ENCODE assay signal across 16 cellular contexts in genomic region chr22:22109693-22110466, GRCh38.
DNase-seq lines count a peak whose midpoint lies in the region; ATAC-seq and TF ChIP-seq lines count a peak whose summit lies in the region.
"Had no signal": no experiment of that assay in that cellular context is flagged by ENCODE, and none has a peak within 500 bp of the region (broad histone marks: within the 10 kb centered on the region; RNA-seq: fewer than 3 reads in every experiment).

No MANE protein-coding gene starts in this region.

- no peak overlapping the region for H3K4me3 Mint-ChIP-seq in type B pancreatic cell
- H3K4me3 Mint-ChIP-seq: activated naive CD8-positive, alpha-beta T cell treated with anti-CD3 and anti-CD28 coated beads for 36 hours had no signal

- H3K36me3 ChIP-seq in OCI-LY1 (ENCODE audit: insufficient read depth, low read length) (no peaks in the 10 kb centered on the region), left lung (no peaks in the 10 kb centered on the region), esophagus squamous epithelium (no peaks in the 10 kb centered on the region)
- H3K36me3 ChIP-seq: colonic mucosa, thyroid gland had no signal

- no peaks in the 10 kb centered on the region for H3K9me3 Mint-ChIP-seq in type B pancreatic cell
- H3K9me3 Mint-ChIP-seq: activated naive CD8-positive, alpha-beta T cell treated with anti-CD3 and anti-CD28 coated beads for 36 hours had no signal

- 91 to 94% methylated on average over 4 of the region's 4 CpGs for WGBS in esophagus squamous epithelium, 2 donors

- no peak for TF ChIP-seq POLR2A in esophagus squamous epithelium (IDR thresholded peaks at IDR 0.05)

- H3F3A ChIP-seq in OCI-LY1 (ENCODE audit: insufficient read depth, low read length): 0 out of 2 replicates have a peak, but pooled peaks cover 4% of the 10 kb centered on the region

- ATAC-seq in HG03159 (IDR thresholded peaks at IDR 0.05; ENCODE audit: unreplicated experiment): no peak
- ATAC-seq in left lung: no peak

- H3K27me3 Mint-ChIP-seq in type B pancreatic cell: peaks cover 29% of the 10 kb centered on the region

- TF ChIP-seq CTCF in OCI-LY1 (IDR thresholded peaks at IDR 0.05; ENCODE audit: low read length) (peak; percentile 58; the same call in 1 of the 2 replicates), type B pancreatic cell (conservative IDR thresholded peaks at IDR 0.05) (peak; percentile 42), left lung (IDR thresholded peaks at IDR 0.05) (no peak), esophagus squamous epithelium (IDR thresholded peaks at IDR 0.05) (no peak)

- no peak overlapping the region for H3K27ac ChIP-seq in OCI-LY1 (ENCODE audit: low read depth, low read length, poor library complexity, severe bottlenecking)
- H3K27ac ChIP-seq in epithelial cell of prostate: peak overlapping the region; percentile 98
- no peak overlapping the region for H3K27ac ChIP-seq in left lung
- H3K27ac ChIP-seq in esophagus squamous epithelium: no peak overlapping the region
- H3K27ac ChIP-seq: colonic mucosa, thyroid gland had no signal

- no peak overlapping the region for H3K9ac ChIP-seq in OCI-LY1 (ENCODE audit: low read length)

- H3K4me1 Mint-ChIP-seq in type B pancreatic cell (ENCODE audit: unreplicated experiment): peaks cover 5% of the 10 kb centered on the region

- H3K9me3 ChIP-seq in OCI-LY1 (ENCODE audit: low read length) (no peaks in the 10 kb centered on the region), left lung (no peaks in the 10 kb centered on the region), esophagus squamous epithelium (no peaks in the 10 kb centered on the region)
- H3K9me3 ChIP-seq: colonic mucosa, mucosa of descending colon, thyroid gland had no signal

- DNase-seq in DMS53 (lab: John Stamatoyannopoulos, UW) (peak; percentile 22), DMS53 treated with DMSO at 0.1 percent for 48 hours (lab: John Stamatoyannopoulos, UW; ENCODE audit: unreplicated experiment) (no peak), epithelial cell of prostate (ENCODE audit: low read depth, low spot score) (no peak), type B pancreatic cell (ENCODE audit: extremely low spot score, unreplicated experiment) (no peak), left lung (no peak), esophagus squamous epithelium (lab: John Stamatoyannopoulos, UW) (no peak)
- DNase-seq: activated naive CD8-positive, alpha-beta T cell treated with anti-CD3 and anti-CD28 coated beads for 36 hours; colonic mucosa; DMS 273 treated with DMSO at 0.1 percent for 48 hours; mucosa of descending colon; NCI-H774; posterior cingulate gyrus; stimulated activated CD4-positive, alpha-beta T cell treated with anti-CD3 and anti-CD28 coated beads, Interleukin-15, amount 100 ng/mL, for 24 hours; thyroid gland had no signal

- H3K4me3 ChIP-seq in OCI-LY1 (ENCODE audit: low read depth, low read length, poor library complexity, severe bottlenecking): no peak overlapping the region
- H3K4me3 ChIP-seq in left lung: no peak overlapping the region
- no peak overlapping the region for H3K4me3 ChIP-seq in esophagus squamous epithelium
- H3K4me3 ChIP-seq: colonic mucosa, mucosa of descending colon, thyroid gland had no signal

- H3K9me2 ChIP-seq in OCI-LY1 (ENCODE audit: low read depth, low read length): no peaks in the 10 kb centered on the region

- H3K79me2 ChIP-seq in OCI-LY1 (ENCODE audit: insufficient read depth, low read length): no peaks in the 10 kb centered on the region

- H3K4me2 ChIP-seq in OCI-LY1 (ENCODE audit: low read length): peak overlapping the region; percentile 25; the same call in 1 of the 2 replicates

- no peaks in the 10 kb centered on the region for H3K27me3 ChIP-seq in OCI-LY1 (ENCODE audit: insufficient read depth, low read length)
- H3K27me3 ChIP-seq in left lung: no peaks in the 10 kb centered on the region
- H3K27me3 ChIP-seq in esophagus squamous epithelium: no peaks in the 10 kb centered on the region
- H3K27me3 ChIP-seq: colonic mucosa, thyroid gland had no signal

- intact Hi-C loops in left lung (cut with DNase I): no loop called here
- intact Hi-C loops in esophagus squamous epithelium (cut with DNase I): no loop called here

- peaks cover 22% of the 10 kb centered on the region for H3K4me1 ChIP-seq in OCI-LY1 (ENCODE audit: insufficient read depth, low read length, severe bottlenecking)
- peaks cover 0 to 9% of the 10 kb centered on the region in 2 donors for H3K4me1 ChIP-seq in left lung
- no peaks in the 10 kb centered on the region for H3K4me1 ChIP-seq in esophagus squamous epithelium
- H3K4me1 ChIP-seq: colonic mucosa, thyroid gland had no signal

- H3K36me3 Mint-ChIP-seq in type B pancreatic cell: no peaks in the 10 kb centered on the region
- H3K36me3 Mint-ChIP-seq: activated naive CD8-positive, alpha-beta T cell treated with anti-CD3 and anti-CD28 coated beads for 36 hours had no signal

- no peak overlapping the region for H2AFZ ChIP-seq in OCI-LY1 (ENCODE audit: low read length)

- no peak overlapping the region for H3K27ac Mint-ChIP-seq in type B pancreatic cell
- H3K27ac Mint-ChIP-seq: activated naive CD8-positive, alpha-beta T cell treated with anti-CD3 and anti-CD28 coated beads for 36 hours had no signal

- H4K20me1 ChIP-seq in OCI-LY1 (ENCODE audit: insufficient read depth, low read length): no peaks in the 10 kb centered on the region

Comparison
In these comparisons a context has a peak if more than half of its experiments do, and no peak if none do; other contexts are left out.
1. CTCF ChIP-seq: peak in OCI-LY1 (single experiment) and type B pancreatic cell (single experiment); none in left lung (0 of 2) and esophagus squamous epithelium (0 of 6).